15 cellular contexts compared by ENCODE assay signal in the genomic region with DNA sequence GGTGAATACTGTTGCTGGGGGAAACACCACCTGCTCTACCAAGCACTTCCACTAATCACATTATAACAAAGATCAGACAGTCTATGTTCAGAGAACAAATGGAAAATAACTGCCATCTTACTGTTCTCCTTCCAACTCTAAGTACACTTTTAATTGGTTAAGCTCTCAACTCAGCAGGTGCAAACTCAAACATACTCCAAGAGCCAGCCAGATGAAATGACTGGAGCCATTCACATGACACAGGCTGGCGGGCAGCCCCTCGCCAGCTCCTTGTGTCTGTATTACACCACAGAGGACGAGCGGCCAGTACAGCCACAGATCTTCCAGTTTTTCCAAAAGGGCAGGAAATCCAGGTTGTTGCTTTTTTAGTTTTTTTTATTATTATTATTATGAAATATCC. TPM values are rescaled to one million over a fixed set of nuclear protein-coding genes. Genes with fewer than 3 reads are reported as not detected.
DNase-seq lines count a peak whose midpoint lies in the region; ATAC-seq and TF ChIP-seq lines count a peak whose summit lies in the region.
"Had no signal": no experiment of that assay in that cellular context is flagged by ENCODE, and none has a peak within 500 bp of the region (broad histone marks: within the 10 kb centered on the region; RNA-seq: fewer than 3 reads in every experiment).

No MANE protein-coding gene starts in this region.

- no peaks in the 10 kb centered on the region for H3K9me3 ChIP-seq in osteoblast (ENCODE audit: low read depth, low read length)
- no peaks in the 10 kb centered on the region for H3K9me3 ChIP-seq in Karpas-422 (ENCODE audit: low read length)
- H3K9me3 ChIP-seq: testis had no signal

- H3K36me3 ChIP-seq in osteoblast (ENCODE audit: insufficient read depth, low read length) = no peaks in the 10 kb centered on the region
- H3K36me3 ChIP-seq in Karpas-422 (ENCODE audit: insufficient read depth, low read length) = no peaks in the 10 kb centered on the region

- no peak overlapping the region for H3K4me2 ChIP-seq in osteoblast (ENCODE audit: insufficient read depth, low read length)
- H3K4me2 ChIP-seq in Karpas-422 (ENCODE audit: low read depth, low read length, poor library complexity, severe bottlenecking) = no peak overlapping the region

- peak overlapping the region; percentile 41 to 72 (median 52) for H3K4me3 Mint-ChIP-seq in brain
- H3K4me3 Mint-ChIP-seq in T-helper 2 cell treated with Interferon-gamma antibody and Interleukin-4, amounts not matched to agents 5 μg/mL and 100 μg/mL, for 36 hours = no peak overlapping the region
- H3K4me3 Mint-ChIP-seq: activated B cell treated with CpG ODN at 0.5 μM for 24 hours; activated T-cell treated with anti-CD3 and anti-CD28 coated beads, Interleukin-2, amount 50 U/mL, for 72 hours had no signal

- H3K4me1 Mint-ChIP-seq in brain = peaks cover 54% of the 10 kb centered on the region
- H3K4me1 Mint-ChIP-seq in T-helper 2 cell treated with Interferon-gamma antibody and Interleukin-4, amounts not matched to agents 5 μg/mL and 100 μg/mL, for 36 hours (ENCODE audit: low read depth) = no peaks in the 10 kb centered on the region
- H3K4me1 Mint-ChIP-seq: activated B cell treated with CpG ODN at 0.5 μM for 24 hours had no signal

- no peaks in the 10 kb centered on the region for H3K4me1 ChIP-seq in osteoblast (ENCODE audit: insufficient read depth, low read length)
- no peaks in the 10 kb centered on the region for H3K4me1 ChIP-seq in Karpas-422 (ENCODE audit: low read length)

- H3K27ac Mint-ChIP-seq in brain = peak overlapping the region; percentile 34 to 89 (median 71)
- no peak overlapping the region for H3K27ac Mint-ChIP-seq in T-helper 2 cell treated with Interferon-gamma antibody and Interleukin-4, amounts not matched to agents 5 μg/mL and 100 μg/mL, for 36 hours
- H3K27ac Mint-ChIP-seq: activated B cell treated with CpG ODN at 0.5 μM for 24 hours; activated T-cell treated with anti-CD3 and anti-CD28 coated beads, Interleukin-2, amount 50 U/mL, for 72 hours had no signal

- H4K20me1 ChIP-seq in osteoblast (ENCODE audit: insufficient read depth, low read length) (no peaks in the 10 kb centered on the region), Karpas-422 (ENCODE audit: insufficient read depth, low read depth, low read length) (no peaks in the 10 kb centered on the region)

- H3K79me2 ChIP-seq in osteoblast (ENCODE audit: insufficient read depth, low read length) (peaks cover 69% of the 10 kb centered on the region), Karpas-422 (ENCODE audit: low read length) (no peaks in the 10 kb centered on the region)

- H3K27ac ChIP-seq in osteoblast (ENCODE audit: low read depth, low read length) (no peak overlapping the region), Karpas-422 (ENCODE audit: low read length) (no peak overlapping the region)
- H3K27ac ChIP-seq: epithelial cell of prostate, HL-60 had no signal

- no peak for ATAC-seq in HG03439 (IDR thresholded peaks at IDR 0.05; ENCODE audit: unreplicated experiment)
- ATAC-seq: activated T-cell treated with anti-CD3 and anti-CD28 coated beads, Interleukin-2, amount 50 U/mL, for 72 hours had no signal

- TF ChIP-seq CTCF in brain (conservative IDR thresholded peaks at IDR 0.05) (no peak), osteoblast (IDR thresholded peaks at IDR 0.05; ENCODE audit: extremely low read depth, low read depth, low read length) (no peak)

- H2AFZ ChIP-seq in osteoblast (ENCODE audit: low read length) (no peak overlapping the region), Karpas-422 (ENCODE audit: low read length) (no peak overlapping the region)

- H3K36me3 Mint-ChIP-seq in brain = peaks cover 4% of the 10 kb centered on the region
- H3K36me3 Mint-ChIP-seq in T-helper 2 cell treated with Interferon-gamma antibody and Interleukin-4, amounts not matched to agents 5 μg/mL and 100 μg/mL, for 36 hours (ENCODE audit: low read depth) = no peaks in the 10 kb centered on the region

- no peaks in the 10 kb centered on the region for H3K27me3 ChIP-seq in osteoblast (ENCODE audit: insufficient read depth, low read length)
- H3K27me3 ChIP-seq in Karpas-422 (ENCODE audit: low read length) = no peaks in the 10 kb centered on the region
- H3K27me3 ChIP-seq: testis had no signal

- no peaks in the 10 kb centered on the region for H3K9me3 Mint-ChIP-seq in brain
- no peaks in the 10 kb centered on the region for H3K9me3 Mint-ChIP-seq in T-helper 2 cell treated with Interferon-gamma antibody and Interleukin-4, amounts not matched to agents 5 μg/mL and 100 μg/mL, for 36 hours
- H3K9me3 Mint-ChIP-seq: activated B cell treated with CpG ODN at 0.5 μM for 24 hours; activated T-cell treated with anti-CD3 and anti-CD28 coated beads, Interleukin-2, amount 50 U/mL, for 72 hours had no signal

- peak; percentile 71 for DNase-seq in DMS153 (lab: John Stamatoyannopoulos, UW)
- DNase-seq in NCI-H2171 (lab: John Stamatoyannopoulos, UW) = peak; percentile 61
- peak; percentile 61 for DNase-seq in myocyte (ENCODE audit: low read depth)
- no peak for DNase-seq in osteoblast (ENCODE audit: insufficient read length, low spot score, missing footprints)
- DNase-seq in T-helper 2 cell treated with Interferon-gamma antibody and Interleukin-4, amounts not matched to agents 5 μg/mL and 100 μg/mL, for 36 hours (ENCODE audit: low spot score) = no peak
- DNase-seq in Karpas-422 = no peak
- DNase-seq: activated B cell treated with CpG ODN at 0.5 μM for 24 hours; activated T-cell treated with anti-CD3 and anti-CD28 coated beads, Interleukin-2, amount 50 U/mL, for 72 hours; EL; MM.1S; testis had no signal

- H3K9me2 ChIP-seq in Karpas-422 (replicated peaks; ENCODE audit: insufficient read depth, low read length) = no peaks in the 10 kb centered on the region

- H3K4me3 ChIP-seq in osteoblast (ENCODE audit: insufficient read depth, low read length) (no peak overlapping the region), Karpas-422 (ENCODE audit: low read length) (no peak overlapping the region)
- H3K4me3 ChIP-seq: testis had no signal

- H3K9ac ChIP-seq in Karpas-422 (ENCODE audit: low read length) = no peak overlapping the region

- no peaks in the 10 kb centered on the region for H3K27me3 Mint-ChIP-seq in brain
- peaks cover 16% of the 10 kb centered on the region for H3K27me3 Mint-ChIP-seq in T-helper 2 cell treated with Interferon-gamma antibody and Interleukin-4, amounts not matched to agents 5 μg/mL and 100 μg/mL, for 36 hours (ENCODE audit: low read depth)

RNA-seq across cellular contexts. Expression of gene LIFR, which starts 16.1 kb away (rescaled TPM):
- polyA plus RNA-seq in brain (ENCODE audit: insufficient read depth, low read depth, low replicate concordance) = 7.6 TPM
- total RNA-seq in myocyte (11.1 and 16.2 TPM in 2 replicates), osteoblast (33.6 and 39.8 TPM in 2 replicates)
- 2.4 TPM for polyA plus RNA-seq in myocyte (2012)
- not detected in 2 replicates for total RNA-seq in Karpas-422 (2014; rRNA removed; shearing (Covaris generic); ENCODE audit: low replicate concordance)
- total RNA-seq: activated B cell treated with CpG ODN at 0.5 μM for 24 hours had no signal

Comparison
In these comparisons a context has a peak if more than half of its experiments do, and no peak if none do; other contexts are left out.
1. DNase-seq: peak in DMS153 (single experiment), NCI-H2171 (single experiment) and myocyte (single experiment); none in osteoblast (single experiment), T-helper 2 cell treated with Interferon-gamma antibody and Interleukin-4, amounts not matched to agents 5 μg/mL and 100 μg/mL, for 36 hours (single experiment) and Karpas-422 (single experiment).
2. RNA of gene LIFR, which starts 16.1 kb away (total RNA-seq): 33.6 to 39.8 TPM in osteoblast and 11.1 to 16.2 TPM in myocyte; not detected in Karpas-422; every median in the first group is over 10 times any median in the second.